In the genomic region with DNA sequence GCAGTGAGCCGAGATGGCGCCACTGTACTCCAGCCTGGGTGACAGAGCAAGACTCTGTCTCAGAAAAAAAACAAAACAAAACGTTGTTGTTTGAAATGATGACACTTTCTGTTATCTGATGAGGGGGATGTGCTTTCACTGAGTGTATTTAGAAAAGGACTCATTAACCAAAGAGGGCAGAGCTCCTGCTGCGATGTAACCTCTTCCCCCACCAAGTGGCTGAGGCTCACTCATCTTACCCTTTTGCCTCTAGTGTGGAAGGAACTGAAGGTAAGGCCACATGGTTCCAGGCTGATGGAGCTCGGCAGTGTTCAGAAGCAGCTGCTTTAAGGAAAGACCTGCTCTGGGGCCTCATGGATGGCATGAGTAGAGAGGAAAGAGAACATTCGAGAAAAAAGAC, we compare ENCODE assay signal across 21 cellular contexts.
DNase-seq lines count a peak whose midpoint lies in the region; ATAC-seq, FAIRE-seq and TF ChIP-seq lines count a peak whose summit lies in the region.
"Had no signal": no experiment of that assay in that cellular context is flagged by ENCODE, and none has a peak within 500 bp of the region (broad histone marks: within the 10 kb centered on the region; RNA-seq: fewer than 3 reads in every experiment).

No MANE protein-coding gene starts in this region.

- TF ChIP-seq POLR2A in IMR-90 (IDR thresholded peaks at IDR 0.05; ENCODE audit: low read depth, low read length), result no peak

- H3K4me3 ChIP-seq in IMR-90 (ENCODE audit: insufficient read depth, low read depth, low read length) (no peak overlapping the region), astrocyte (ENCODE audit: insufficient read depth, low read depth, low read length) (no peak overlapping the region), Karpas-422 (ENCODE audit: low read length) (no peak overlapping the region)
- H3K4me3 ChIP-seq: GM12878, HAP-1 had no signal

- FAIRE-seq in astrocyte (lab: Jason Lieb, UNC), result no peak
- FAIRE-seq: D721Med, GM12878, H54 had no signal

- POLR2A ChIA-PET in IMR-90 (lab: Charles Lee; ENCODE audit: unreplicated experiment), result no interaction called here

- in situ Hi-C loops in IMR-90 (cut with MboI; ENCODE audit: low sequenced_read_pairs), result no loop called here

- H3K27ac ChIP-seq in IMR-90 (ENCODE audit: insufficient read depth, low read length) (no peak overlapping the region), astrocyte (ENCODE audit: low read depth, low read length) (no peak overlapping the region), Karpas-422 (ENCODE audit: low read length) (no peak overlapping the region)

- H3K9me3 Mint-ChIP-seq in activated naive CD4-positive, alpha-beta T cell treated with anti-CD3 and anti-CD28 coated beads, Interleukin-2, amount 50 U/mL, for 24 hours, result peaks cover 4% of the 10 kb centered on the region
- H3K9me3 Mint-ChIP-seq in activated naive CD4-positive, alpha-beta T cell treated with anti-CD3 and anti-CD28 coated beads, Interleukin-2, amount 10 ng/mL, durations not matched to agents 7 days and 5 days, result peaks cover 28% of the 10 kb centered on the region
- H3K9me3 Mint-ChIP-seq in astrocyte (ENCODE audit: unreplicated experiment), result peaks cover 12% of the 10 kb centered on the region

- H3K56ac ChIP-seq in IMR-90 (ENCODE audit: extremely low read depth, insufficient read depth, low read length), result no peak overlapping the region

- H3K36me3 ChIP-seq in IMR-90 (ENCODE audit: control insufficient read depth, insufficient read depth, low read length) (no peaks in the 10 kb centered on the region), astrocyte (ENCODE audit: insufficient read depth, low read length) (no peaks in the 10 kb centered on the region), Karpas-422 (ENCODE audit: insufficient read depth, low read length) (no peaks in the 10 kb centered on the region)
- H3K36me3 ChIP-seq: HAP-1 had no signal

- no peaks in the 10 kb centered on the region for H3K27me3 ChIP-seq in IMR-90 (ENCODE audit: control insufficient read depth, insufficient read depth, low read length)
- H3K27me3 ChIP-seq in astrocyte (ENCODE audit: insufficient read depth, low read length), result no peaks in the 10 kb centered on the region
- 0 out of 2 replicates have a peak, but pooled peaks cover 2% of the 10 kb centered on the region for H3K27me3 ChIP-seq in Karpas-422 (ENCODE audit: low read length)

- no peak overlapping the region for H2BK5ac ChIP-seq in IMR-90 (ENCODE audit: low read depth, low read length, poor library complexity, severe bottlenecking)

- H4K8ac ChIP-seq in IMR-90 (ENCODE audit: low read depth in 2 of 2, low read length in 2 of 2), result no peak overlapping the region

- H2AK9ac ChIP-seq in IMR-90 (replicated peaks; ENCODE audit: low read depth, low read length, poor library complexity), result no peak overlapping the region

- BruUV-seq in IMR-90 (replicated peaks; lab: Mats Ljungman, UMichigan), result no TSS peak

- H3K9ac ChIP-seq in IMR-90 (ENCODE audit: low read depth, low read length) (no peak overlapping the region), astrocyte (ENCODE audit: low read length) (no peak overlapping the region), Karpas-422 (ENCODE audit: low read length) (no peak overlapping the region)

- no peak overlapping the region for H3K4me3 Mint-ChIP-seq in activated naive CD4-positive, alpha-beta T cell treated with anti-CD3 and anti-CD28 coated beads, Interleukin-2, amount 50 U/mL, for 24 hours
- no peak overlapping the region for H3K4me3 Mint-ChIP-seq in activated naive CD4-positive, alpha-beta T cell treated with anti-CD3 and anti-CD28 coated beads, Interleukin-2, amount 10 ng/mL, durations not matched to agents 7 days and 5 days
- H3K4me3 Mint-ChIP-seq in astrocyte (ENCODE audit: unreplicated experiment), result no peak overlapping the region
- H3K4me3 Mint-ChIP-seq: CD4-positive, alpha-beta memory T cell; HFFc6 had no signal

- H3K23ac ChIP-seq in IMR-90 (ENCODE audit: low read depth, low read length), result no peak overlapping the region

- H3K9me3 ChIP-seq in IMR-90 (ENCODE audit: control insufficient read depth, insufficient read depth, low read length) (peaks cover 5% of the 10 kb centered on the region), astrocyte (ENCODE audit: insufficient read depth, low read depth, low read length) (peaks cover 4% of the 10 kb centered on the region), Karpas-422 (ENCODE audit: low read length) (no peaks in the 10 kb centered on the region)
- H3K9me3 ChIP-seq: HAP-1 had no signal

- H2BK20ac ChIP-seq in IMR-90 (ENCODE audit: low read depth, low read length), result no peak overlapping the region; the same call in 1 of the 2 replicates

- no peaks in the 10 kb centered on the region for H3K27me3 Mint-ChIP-seq in activated naive CD4-positive, alpha-beta T cell treated with anti-CD3 and anti-CD28 coated beads, Interleukin-2, amount 50 U/mL, for 24 hours
- H3K27me3 Mint-ChIP-seq in activated naive CD4-positive, alpha-beta T cell treated with anti-CD3 and anti-CD28 coated beads, Interleukin-2, amount 10 ng/mL, durations not matched to agents 7 days and 5 days, result no peaks in the 10 kb centered on the region
- no peaks in the 10 kb centered on the region for H3K27me3 Mint-ChIP-seq in astrocyte (ENCODE audit: low read depth, unreplicated experiment)
- H3K27me3 Mint-ChIP-seq: CD4-positive, alpha-beta memory T cell had no signal

- TF ChIP-seq RAD21 in IMR-90 (IDR thresholded peaks at IDR 0.05; ENCODE audit: low read length), result no peak

- DNase-seq in activated naive CD4-positive, alpha-beta T cell treated with anti-CD3 and anti-CD28 coated beads, Interleukin-2, amount 10 ng/mL, durations not matched to agents 7 days and 5 days, result no peak
- DNase-seq in IMR-90 (no peak), astrocyte (ENCODE audit: low read depth) (no peak), kidney tubule cell (ENCODE audit: low spot score) (peak; percentile 15), Karpas-422 (no peak), mesenteric fat pad (ENCODE audit: low spot score) (no peak)
- DNase-seq: C1 segment of cervical spinal cord, COR-L47, DMS 273 treated with DMSO at 0.1 percent for 48 hours, DMS79, EL, GDM1, GOT3, HFFc6 had no signal

- H3K4me2 ChIP-seq in IMR-90 (ENCODE audit: low read depth, low read length), result no peak overlapping the region
- no peak overlapping the region for H3K4me2 ChIP-seq in astrocyte (ENCODE audit: low read length)
- H3K4me2 ChIP-seq in Karpas-422 (ENCODE audit: low read depth, low read length, poor library complexity, severe bottlenecking), result no peak overlapping the region

- peak overlapping the region; percentile 29; the same call in 1 of the 2 replicates for H2BK120ac ChIP-seq in IMR-90 (ENCODE audit: low read depth, low read length)

- H3K27ac Mint-ChIP-seq in activated naive CD4-positive, alpha-beta T cell treated with anti-CD3 and anti-CD28 coated beads, Interleukin-2, amount 50 U/mL, for 24 hours, result peak overlapping the region; percentile 11
- H3K27ac Mint-ChIP-seq in activated naive CD4-positive, alpha-beta T cell treated with anti-CD3 and anti-CD28 coated beads, Interleukin-2, amount 10 ng/mL, durations not matched to agents 7 days and 5 days, result no peak overlapping the region
- peak overlapping the region; percentile 9 for H3K27ac Mint-ChIP-seq in astrocyte (ENCODE audit: unreplicated experiment)
- H3K27ac Mint-ChIP-seq: CD4-positive, alpha-beta memory T cell; HFFc6 had no signal

- intact Hi-C loops in IMR-90 (cut with micrococcal nuclease), result no loop called here

- H3K14ac ChIP-seq in IMR-90 (replicated peaks; ENCODE audit: low read depth, low read length), result 0 out of 2 replicates have a peak overlapping the region, but pooled peaks have one; percentile 65

- H4K5ac ChIP-seq in IMR-90 (ENCODE audit: low read depth, low read length), result no peak overlapping the region

- peak overlapping the region; percentile 14; the same call in 1 of the 2 replicates for H4K91ac ChIP-seq in IMR-90 (ENCODE audit: insufficient read depth, low read depth, low read length)

- no peak overlapping the region for H3K18ac ChIP-seq in IMR-90 (ENCODE audit: low read depth, low read length)

- TF ChIP-seq CTCF in IMR-90 (conservative IDR thresholded peaks at IDR 0.05; ENCODE audit: low read depth, low read length) (no peak), astrocyte (IDR thresholded peaks at IDR 0.05; ENCODE audit: insufficient read depth, low read depth, low read length) (no peak)

- no peaks in the 10 kb centered on the region for H4K20me1 ChIP-seq in IMR-90 (ENCODE audit: insufficient read depth, low read length)
- H4K20me1 ChIP-seq in astrocyte (ENCODE audit: insufficient read depth, low read length), result no peaks in the 10 kb centered on the region
- no peaks in the 10 kb centered on the region for H4K20me1 ChIP-seq in Karpas-422 (ENCODE audit: insufficient read depth, low read depth, low read length)

- H2AFZ ChIP-seq in IMR-90 (replicated peaks; ENCODE audit: low read length, poor library complexity) (peak overlapping the region; percentile 33), astrocyte (ENCODE audit: low read depth, low read length) (no peak overlapping the region), Karpas-422 (ENCODE audit: low read length) (no peak overlapping the region)

- H3K4me1 Mint-ChIP-seq in activated naive CD4-positive, alpha-beta T cell treated with anti-CD3 and anti-CD28 coated beads, Interleukin-2, amount 50 U/mL, for 24 hours, result peaks cover 25% of the 10 kb centered on the region
- H3K4me1 Mint-ChIP-seq in activated naive CD4-positive, alpha-beta T cell treated with anti-CD3 and anti-CD28 coated beads, Interleukin-2, amount 10 ng/mL, durations not matched to agents 7 days and 5 days, result peaks cover 3% of the 10 kb centered on the region
- H3K4me1 Mint-ChIP-seq in astrocyte (ENCODE audit: low read depth, unreplicated experiment), result peaks cover 18% of the 10 kb centered on the region
- H3K4me1 Mint-ChIP-seq: CD4-positive, alpha-beta memory T cell had no signal

- 0 out of 2 replicates have a peak overlapping the region, but pooled peaks have one; percentile 30 for H2AK5ac ChIP-seq in IMR-90 (ENCODE audit: low read depth, low read length)

- H3K79me2 ChIP-seq in astrocyte (ENCODE audit: insufficient read depth, low read length) (no peaks in the 10 kb centered on the region), Karpas-422 (ENCODE audit: low read length) (no peaks in the 10 kb centered on the region)

- dilution Hi-C loops in IMR-90 (cut with HindIII; ENCODE audit: low sequenced_read_pairs, unreplicated experiment), result no loop called here

- no peak overlapping the region; the same call in 2 of the 3 replicates for H2BK15ac ChIP-seq in IMR-90 (ENCODE audit: low read depth, low read length)

- 0 out of 2 replicates have a peak, but pooled peaks cover 3% of the 10 kb centered on the region for H3K9me1 ChIP-seq in IMR-90 (ENCODE audit: insufficient read depth, low read length)

- CTCF ChIA-PET in activated naive CD4-positive, alpha-beta T cell treated with anti-CD3 and anti-CD28 coated beads, Interleukin-2, amount 10 ng/mL, durations not matched to agents 7 days and 5 days (lab: Charles Lee), result interaction anchor here (1.3 kb wide), 1 partner anchor 51 kb away, joined by 3 read pairs; no protein-coding TSS in a partner anchor
- CTCF ChIA-PET in IMR-90 (lab: Yijun Ruan, JAX), result no interaction called here

- WGBS in IMR-90 (ENCODE audit: extremely low coverage in 2 of 2, insufficient read length in 1 of 2), 2 experiments, result no CpG with 5 or more reads among the region's 6 CpGs

- H3K4me1 ChIP-seq in IMR-90 (ENCODE audit: control insufficient read depth, insufficient read depth, low read length) (peaks cover 6% of the 10 kb centered on the region), astrocyte (ENCODE audit: insufficient read depth, low read length) (peaks cover 20% of the 10 kb centered on the region), Karpas-422 (ENCODE audit: low read length) (no peaks in the 10 kb centered on the region)
- H3K4me1 ChIP-seq: HAP-1 had no signal

- H3K4ac ChIP-seq in IMR-90 (ENCODE audit: low read depth, low read length), result peak overlapping the region; percentile 13; the same call in 1 of the 2 replicates

- ATAC-seq in IMR-90 (ENCODE audit: low read depth), result no peak
- ATAC-seq in GM19351 (IDR thresholded peaks at IDR 0.05; ENCODE audit: unreplicated experiment), result no peak
- ATAC-seq: GM12878 had no signal

- no peaks in the 10 kb centered on the region for H3K9me2 ChIP-seq in Karpas-422 (replicated peaks; ENCODE audit: insufficient read depth, low read length)

- no peaks in the 10 kb centered on the region for H3K79me1 ChIP-seq in IMR-90 (ENCODE audit: low read depth in 1 of 2, low read length in 2 of 2)

- no peaks in the 10 kb centered on the region for H3K36me3 Mint-ChIP-seq in activated naive CD4-positive, alpha-beta T cell treated with anti-CD3 and anti-CD28 coated beads, Interleukin-2, amount 50 U/mL, for 24 hours
- peaks cover 3% of the 10 kb centered on the region for H3K36me3 Mint-ChIP-seq in activated naive CD4-positive, alpha-beta T cell treated with anti-CD3 and anti-CD28 coated beads, Interleukin-2, amount 10 ng/mL, durations not matched to agents 7 days and 5 days
- H3K36me3 Mint-ChIP-seq in astrocyte (ENCODE audit: low read depth, unreplicated experiment), result peaks cover 6% of the 10 kb centered on the region
